In the genomic region with DNA sequence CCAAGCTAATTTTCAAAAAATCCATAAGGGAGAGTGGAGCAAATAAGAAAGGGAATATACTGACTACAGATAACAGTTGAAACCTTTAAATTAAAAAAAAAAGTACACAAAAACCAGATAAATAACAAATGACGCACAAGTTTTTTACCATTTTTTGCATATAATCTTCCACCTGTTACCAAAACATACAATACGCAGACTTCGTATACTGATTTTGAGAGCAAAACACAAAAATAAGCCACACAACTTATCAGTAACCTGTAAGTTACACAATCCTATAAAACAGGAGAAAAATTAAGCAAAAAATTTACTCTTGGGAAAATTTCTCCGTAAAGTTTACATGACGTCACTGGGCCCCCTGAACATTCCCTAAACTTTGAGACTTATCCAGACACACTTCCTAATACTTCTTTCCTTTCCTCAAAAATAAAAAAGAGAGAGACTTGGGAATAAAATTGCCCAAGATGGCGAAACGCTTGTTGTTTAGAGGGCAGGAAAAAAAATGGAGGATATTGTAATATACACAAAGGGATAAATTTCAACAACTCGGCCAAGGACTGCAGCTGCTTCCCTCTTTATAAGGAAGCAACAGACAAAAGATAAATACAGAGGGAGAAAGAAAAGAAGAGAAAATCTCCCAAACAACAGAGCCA, we compare ENCODE assay signal across 8 cellular contexts. TPM values are rescaled to one million over a fixed set of nuclear protein-coding genes. Genes with fewer than 3 reads are reported as not detected.
A peak's percentile ranks its signal among the peaks of the same experiment; 100 is the strongest.
DNase-seq lines count a peak whose midpoint lies in the region; ATAC-seq and TF ChIP-seq lines count a peak whose summit lies in the region.

No MANE protein-coding gene starts in this region.

- no peak for TF ChIP-seq EP300 in suprapubic skin (IDR thresholded peaks at IDR 0.05)

- DNase-seq in DMS 273 (lab: John Stamatoyannopoulos, UW; ENCODE audit: unreplicated experiment) (peak; percentile 87), ascending aorta (ENCODE audit: low spot score in 2 of 2) (no peak), kidney epithelial cell (ENCODE audit: low read depth) (no peak), suprapubic skin (ENCODE audit: low spot score in 2 of 2) (no peak)

- H3K4me1 ChIP-seq in KMS-11 (ENCODE audit: low read depth, poor library complexity, severe bottlenecking) (peaks cover 45% of the 10 kb centered on the region), ascending aorta (peaks cover 2 to 19% of the 10 kb centered on the region in 2 donors), suprapubic skin (peaks cover 38% of the 10 kb centered on the region)

- intact Hi-C loops in ascending aorta (cut with DNase I): loop anchor here (1.0 to 10.0 kb wide), 7 partner anchors 98 to 880 kb away; a partner anchor contains a TSS

- H3K4me3 ChIP-seq in KMS-11 (IDR thresholded peaks at IDR 0.05; ENCODE audit: insufficient read depth, low read depth, low read length) (peak overlapping the region; percentile 67), ascending aorta (peak overlapping the region; percentile 77 to 81), kidney epithelial cell (ENCODE audit: low read depth, low read length) (peak overlapping the region; percentile 85), suprapubic skin (peak overlapping the region; percentile 85)

- WGBS in suprapubic skin: 3% methylated on average over 8 of the region's 8 CpGs

- H3K9me3 ChIP-seq in ascending aorta: no peaks in the 10 kb centered on the region
- no peaks in the 10 kb centered on the region for H3K9me3 ChIP-seq in suprapubic skin

- TF ChIP-seq CTCF in KMS-11 (conservative IDR thresholded peaks at IDR 0.05; ENCODE audit: low read depth, low read length) (no peak), ascending aorta (IDR thresholded peaks at IDR 0.05) (no peak), kidney epithelial cell (IDR thresholded peaks at IDR 0.05; ENCODE audit: insufficient read depth, low read length, poor library complexity, severe bottlenecking) (no peak), suprapubic skin (IDR thresholded peaks at IDR 0.05) (no peak)

- H3K27ac ChIP-seq in KMS-11: peak overlapping the region; percentile 86
- H3K27ac ChIP-seq in ascending aorta: peak overlapping the region; percentile 94 to 97
- peak overlapping the region; percentile 98 for H3K27ac ChIP-seq in suprapubic skin

- H3K4me2 ChIP-seq in KMS-11: peak overlapping the region; percentile 73

- TF ChIP-seq POLR2A in suprapubic skin (IDR thresholded peaks at IDR 0.05): no peak

- H3K36me3 ChIP-seq in KMS-11 (ENCODE audit: insufficient read depth) (no peaks in the 10 kb centered on the region), ascending aorta (no peaks in the 10 kb centered on the region), kidney epithelial cell (ENCODE audit: control insufficient read depth, insufficient read depth, low read length) (no peaks in the 10 kb centered on the region), suprapubic skin (no peaks in the 10 kb centered on the region)

- peak overlapping the region; percentile 87 for H3K9ac ChIP-seq in KMS-11

- H3K79me2 ChIP-seq in KMS-11 (ENCODE audit: insufficient read depth, low read depth): peaks cover 38% of the 10 kb centered on the region; the same call in 1 of the 2 replicates

- ATAC-seq in HG02973 (IDR thresholded peaks at IDR 0.05; ENCODE audit: unreplicated experiment): no peak
- no peak for ATAC-seq in HG03457 (IDR thresholded peaks at IDR 0.05; ENCODE audit: unreplicated experiment)
- no peak for ATAC-seq in HG02759 (IDR thresholded peaks at IDR 0.05; ENCODE audit: unreplicated experiment)

- no peaks in the 10 kb centered on the region for H4K20me1 ChIP-seq in KMS-11 (ENCODE audit: insufficient read depth)

- peak overlapping the region; percentile 96; the same call in 1 of the 2 replicates for H2AFZ ChIP-seq in KMS-11 (ENCODE audit: low read depth)

- H3K27me3 ChIP-seq in KMS-11 (ENCODE audit: insufficient read depth, low read depth) (no peaks in the 10 kb centered on the region), ascending aorta (no peaks in the 10 kb centered on the region), kidney epithelial cell (ENCODE audit: control insufficient read depth, insufficient read depth, low read length) (no peaks in the 10 kb centered on the region), suprapubic skin (no peaks in the 10 kb centered on the region)

RNA-seq across cellular contexts. Expression of a gene that starts 1.7 kb away (rescaled TPM):
- total RNA-seq in ascending aorta (30.8 TPM), kidney epithelial cell (41.9 and 45.0 TPM in 2 replicates), suprapubic skin (100 to 1,000 TPM in 1 of 4 donors, 10 to 100 TPM in 3; 61.7 to 185 (median 80.8) TPM)
